22 cellular contexts compared by ENCODE assay signal in the genomic region with DNA sequence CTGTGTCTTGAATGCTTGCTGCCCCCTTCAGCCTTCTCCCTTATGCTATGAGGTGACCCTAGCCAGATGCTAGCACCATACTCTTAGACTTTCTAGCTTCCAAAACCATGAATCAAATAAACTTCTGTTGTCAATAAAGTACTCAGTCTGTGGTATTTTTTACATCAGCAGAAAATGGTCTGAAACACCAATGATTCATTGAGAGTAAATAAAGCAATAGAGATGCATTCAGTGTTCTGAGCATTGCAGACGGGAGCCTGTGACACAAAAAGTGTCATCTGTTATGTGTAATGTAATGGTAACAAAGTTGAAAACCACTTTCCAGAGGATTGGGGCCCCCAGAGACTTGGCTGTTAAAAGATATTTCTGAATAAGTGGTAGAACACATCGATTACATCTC.
"Had no signal": no experiment of that assay in that cellular context is flagged by ENCODE, and none has a peak within 500 bp of the region (broad histone marks: within the 10 kb centered on the region; RNA-seq: fewer than 3 reads in every experiment).

No MANE protein-coding gene starts in this region.

- H3K27me3 ChIP-seq: brain microvascular endothelial cell had no signal

- DNase-seq: activated CD4-positive, alpha-beta memory T cell treated with anti-CD3 and anti-CD28 coated beads for 36 hours; activated CD4-positive, alpha-beta T cell treated with anti-CD3 and anti-CD28 coated beads, Interleukin-2, amount 10 ng/mL, durations not matched to agents 7 days and 5 days; activated CD4-positive, CD25-positive, alpha-beta regulatory T cell; activated CD8-positive, alpha-beta memory T cell treated with anti-CD3 and anti-CD28 coated beads for 24 hours; activated gamma-delta T cell; activated naive CD4-positive, alpha-beta T cell treated with anti-CD3 and anti-CD28 coated beads for 36 hours; activated T-cell treated with anti-CD3 and anti-CD28 coated beads for 4 hours; activated T-cell treated with anti-CD3 and anti-CD28 coated beads, Interleukin-2, amount 50 U/mL, for 48 hours; brain microvascular endothelial cell; Kasumi-1; KBM-7; NCI-H1048; NCI-H1694 treated with DMSO at 0.1 percent for 48 hours; NCI-H2029 treated with DMSO at 0.1 percent for 48 hours; NCI-H510A treated with DMSO at 0.1 percent for 48 hours; NCI-H69; T-cell; T-helper 2 cell; T1000 had no signal

- H3K4me3 ChIP-seq: SK-N-MC had no signal

- H3K27ac ChIP-seq: brain microvascular endothelial cell, SK-N-MC, VCaP had no signal

- H3K36me3 ChIP-seq: brain microvascular endothelial cell had no signal

- FAIRE-seq: TTC549 had no signal
